ENCODE assay signal across 10 cellular contexts in genomic region chr12:1517007-1517406, GRCh38.
DNase-seq lines count a peak whose midpoint lies in the region; ATAC-seq and TF ChIP-seq lines count a peak whose summit lies in the region.
"Had no signal": no experiment of that assay in that cellular context is flagged by ENCODE, and none has a peak within 500 bp of the region (broad histone marks: within the 10 kb centered on the region; RNA-seq: fewer than 3 reads in every experiment).

No MANE protein-coding gene starts in this region.

- H3K27ac ChIP-seq in SJCRH30 = no peak overlapping the region
- no peak overlapping the region for H3K27ac ChIP-seq in effector memory CD4-positive, alpha-beta T cell (ENCODE audit: insufficient read depth, low read length, poor library complexity, severe bottlenecking)

- no peaks in the 10 kb centered on the region for H3K9me3 ChIP-seq in SJCRH30 (replicated peaks)
- no peaks in the 10 kb centered on the region for H3K9me3 ChIP-seq in effector memory CD4-positive, alpha-beta T cell (ENCODE audit: control insufficient read depth, low read length)

- no peaks in the 10 kb centered on the region for H3K27me3 ChIP-seq in SJCRH30
- H3K27me3 ChIP-seq in effector memory CD4-positive, alpha-beta T cell (replicated peaks; ENCODE audit: control insufficient read depth, insufficient read depth, low read length, poor library complexity, severe bottlenecking) = no peaks in the 10 kb centered on the region

- peak; percentile 52 for TF ChIP-seq CTCF in GM13976 (IDR thresholded peaks at IDR 0.05; ENCODE audit: borderline replicate concordance, control extremely low read depth, extremely low read depth, insufficient read depth, missing control alignments)
- TF ChIP-seq CTCF in natural killer cell (IDR thresholded peaks at IDR 0.05) = no peak

- H3K4me3 ChIP-seq in SJCRH30 = no peak overlapping the region
- no peak overlapping the region for H3K4me3 ChIP-seq in effector memory CD4-positive, alpha-beta T cell (ENCODE audit: insufficient read depth, low read depth, low read length, poor library complexity, severe bottlenecking)
- H3K4me3 ChIP-seq: lung had no signal

- H3K9me3 Mint-ChIP-seq in activated CD4-positive, alpha-beta T cell treated with anti-CD3 and anti-CD28 coated beads, Interleukin-2, amount 10 ng/mL, durations not matched to agents 24 days and 14 days = no peaks in the 10 kb centered on the region
- no peaks in the 10 kb centered on the region for H3K9me3 Mint-ChIP-seq in natural killer cell

- H3K4me1 ChIP-seq in SJCRH30 = peaks cover 13% of the 10 kb centered on the region
- H3K4me1 ChIP-seq in effector memory CD4-positive, alpha-beta T cell (ENCODE audit: control insufficient read depth, insufficient read depth, low read length, poor library complexity, severe bottlenecking) = no peaks in the 10 kb centered on the region

- peaks cover 1% of the 10 kb centered on the region for H3K36me3 Mint-ChIP-seq in activated CD4-positive, alpha-beta T cell treated with anti-CD3 and anti-CD28 coated beads, Interleukin-2, amount 10 ng/mL, durations not matched to agents 24 days and 14 days (ENCODE audit: low read depth)
- no peaks in the 10 kb centered on the region for H3K36me3 Mint-ChIP-seq in natural killer cell
- H3K36me3 Mint-ChIP-seq: activated naive CD8-positive, alpha-beta T cell treated with anti-CD3 and anti-CD28 coated beads, Interleukin-2, amount 10 ng/mL, durations not matched to agents 7 days and 5 days had no signal

- no peak overlapping the region for H3K4me3 Mint-ChIP-seq in activated CD4-positive, alpha-beta T cell treated with anti-CD3 and anti-CD28 coated beads, Interleukin-2, amount 10 ng/mL, durations not matched to agents 24 days and 14 days
- H3K4me3 Mint-ChIP-seq in natural killer cell = no peak overlapping the region
- H3K4me3 Mint-ChIP-seq: activated naive CD8-positive, alpha-beta T cell treated with anti-CD3 and anti-CD28 coated beads, Interleukin-2, amount 10 ng/mL, durations not matched to agents 7 days and 5 days had no signal

- H3K36me3 ChIP-seq in SJCRH30 = no peaks in the 10 kb centered on the region
- no peaks in the 10 kb centered on the region for H3K36me3 ChIP-seq in effector memory CD4-positive, alpha-beta T cell (ENCODE audit: control insufficient read depth, insufficient read depth, low read length)

- intact Hi-C loops in activated CD4-positive, alpha-beta T cell treated with anti-CD3 and anti-CD28 coated beads, Interleukin-2, amount 10 ng/mL, durations not matched to agents 24 days and 14 days (cut with micrococcal nuclease) = no loop called here
- intact Hi-C loops in natural killer cell (cut with micrococcal nuclease) = no loop called here

- DNase-seq in AG08395 (ENCODE audit: low spot score) (peak; percentile 70), GM13976 (ENCODE audit: low spot score) (no peak), SJCRH30 (peak; percentile 45 to 63), foreskin melanocyte (peak; percentile 98), natural killer cell (no peak), NCI-H774 (lab: John Stamatoyannopoulos, UW) (no peak)
- DNase-seq in activated CD4-positive, alpha-beta T cell treated with anti-CD3 and anti-CD28 coated beads, Interleukin-2, amount 10 ng/mL, durations not matched to agents 24 days and 14 days = no peak
- DNase-seq in effector memory CD4-positive, alpha-beta T cell = no peak
- DNase-seq: activated naive CD8-positive, alpha-beta T cell treated with anti-CD3 and anti-CD28 coated beads, Interleukin-2, amount 10 ng/mL, durations not matched to agents 7 days and 5 days had no signal

- H3K27ac Mint-ChIP-seq in activated CD4-positive, alpha-beta T cell treated with anti-CD3 and anti-CD28 coated beads, Interleukin-2, amount 10 ng/mL, durations not matched to agents 24 days and 14 days = no peak overlapping the region
- no peak overlapping the region for H3K27ac Mint-ChIP-seq in natural killer cell
- H3K27ac Mint-ChIP-seq: activated naive CD8-positive, alpha-beta T cell treated with anti-CD3 and anti-CD28 coated beads, Interleukin-2, amount 10 ng/mL, durations not matched to agents 7 days and 5 days had no signal

- in situ Hi-C loops in GM13976 (cut with MboI; ENCODE audit: low sequenced_read_pairs, unreplicated experiment) = no loop called here

- H3K27me3 Mint-ChIP-seq in activated CD4-positive, alpha-beta T cell treated with anti-CD3 and anti-CD28 coated beads, Interleukin-2, amount 10 ng/mL, durations not matched to agents 24 days and 14 days = peaks cover 45% of the 10 kb centered on the region
- peaks cover 36 to 60% of the 10 kb centered on the region in 2 donors for H3K27me3 Mint-ChIP-seq in natural killer cell (ENCODE audit: low read depth in 2 of 2)

- H3K4me1 Mint-ChIP-seq in activated CD4-positive, alpha-beta T cell treated with anti-CD3 and anti-CD28 coated beads, Interleukin-2, amount 10 ng/mL, durations not matched to agents 24 days and 14 days = peaks cover 5% of the 10 kb centered on the region
- peaks cover 0 to 3% of the 10 kb centered on the region in 2 donors for H3K4me1 Mint-ChIP-seq in natural killer cell
- H3K4me1 Mint-ChIP-seq: activated naive CD8-positive, alpha-beta T cell treated with anti-CD3 and anti-CD28 coated beads, Interleukin-2, amount 10 ng/mL, durations not matched to agents 7 days and 5 days had no signal

- no peak for ATAC-seq in natural killer cell

Comparison
In these comparisons a context has a peak if more than half of its experiments do, and no peak if none do; other contexts are left out.
1. DNase-seq: peak in AG08395 (single experiment), SJCRH30 (2 of 2) and foreskin melanocyte (single experiment); none in GM13976 (single experiment), activated CD4-positive, alpha-beta T cell treated with anti-CD3 and anti-CD28 coated beads, Interleukin-2, amount 10 ng/mL, durations not matched to agents 24 days and 14 days (single experiment), natural killer cell (single experiment), NCI-H774 (single experiment) and effector memory CD4-positive, alpha-beta T cell (0 of 3).